In the genomic region with DNA sequence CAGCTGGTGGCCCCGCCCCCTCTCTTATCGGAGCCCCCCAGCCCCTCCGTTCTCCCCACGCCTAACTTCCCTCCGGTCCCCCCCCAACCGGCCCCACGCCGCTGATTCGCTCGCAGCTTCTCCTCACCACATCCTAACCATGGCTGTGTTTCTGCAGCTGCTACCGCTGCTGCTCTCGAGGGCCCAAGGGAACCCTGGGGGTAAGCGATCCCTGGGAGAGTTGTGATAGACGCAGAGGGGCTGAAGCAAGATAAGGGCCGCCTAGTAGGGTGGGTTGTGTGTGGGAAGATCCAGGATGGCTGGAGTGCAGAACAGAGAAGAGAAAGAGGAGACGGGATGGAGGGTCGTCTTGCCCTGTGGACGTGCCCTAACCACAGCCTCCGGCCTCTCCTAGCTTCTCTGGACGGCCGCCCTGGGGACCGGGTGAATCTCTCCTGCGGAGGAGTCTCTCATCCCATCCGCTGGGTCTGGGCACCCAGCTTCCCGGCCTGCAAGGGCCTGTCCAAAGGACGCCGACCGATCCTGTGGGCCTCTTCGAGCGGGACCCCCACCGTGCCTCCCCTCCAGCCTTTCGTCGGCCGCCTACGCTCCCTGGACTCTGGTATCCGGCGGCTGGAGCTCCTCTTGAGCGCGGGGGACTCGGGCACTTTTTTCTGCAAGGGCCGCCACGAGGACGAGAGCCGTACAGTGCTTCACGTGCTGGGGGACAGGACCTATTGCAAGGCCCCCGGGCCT, we compare ENCODE assay signal across 2 cellular contexts.
TF ChIP-seq lines count a peak whose summit lies in the region.

A gene with protein sequence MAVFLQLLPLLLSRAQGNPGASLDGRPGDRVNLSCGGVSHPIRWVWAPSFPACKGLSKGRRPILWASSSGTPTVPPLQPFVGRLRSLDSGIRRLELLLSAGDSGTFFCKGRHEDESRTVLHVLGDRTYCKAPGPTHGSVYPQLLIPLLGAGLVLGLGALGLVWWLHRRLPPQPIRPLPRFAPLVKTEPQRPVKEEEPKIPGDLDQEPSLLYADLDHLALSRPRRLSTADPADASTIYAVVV (plus strand): TSS at position 129 of the 735 bp plus-strand sequence. CDS start 11 bp downstream, at position 140.

TF ChIP-seq in IMR-90, 13 proteins besides CTCF, POLR2A, EP300 and RAD21:
- TF ChIP-seq CEBPB (IDR thresholded peaks at IDR 0.05; ENCODE audit: low read depth, low read length) (no peak), SMC3 (IDR thresholded peaks at IDR 0.05; ENCODE audit: low read depth, low read length) (no peak), CHD1 (IDR thresholded peaks at IDR 0.05; ENCODE audit: low read depth, low read length) (no peak)
- TF ChIP-seq, protein P1, sequence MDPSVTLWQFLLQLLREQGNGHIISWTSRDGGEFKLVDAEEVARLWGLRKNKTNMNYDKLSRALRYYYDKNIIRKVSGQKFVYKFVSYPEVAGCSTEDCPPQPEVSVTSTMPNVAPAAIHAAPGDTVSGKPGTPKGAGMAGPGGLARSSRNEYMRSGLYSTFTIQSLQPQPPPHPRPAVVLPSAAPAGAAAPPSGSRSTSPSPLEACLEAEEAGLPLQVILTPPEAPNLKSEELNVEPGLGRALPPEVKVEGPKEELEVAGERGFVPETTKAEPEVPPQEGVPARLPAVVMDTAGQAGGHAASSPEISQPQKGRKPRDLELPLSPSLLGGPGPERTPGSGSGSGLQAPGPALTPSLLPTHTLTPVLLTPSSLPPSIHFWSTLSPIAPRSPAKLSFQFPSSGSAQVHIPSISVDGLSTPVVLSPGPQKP (IDR thresholded peaks at IDR 0.05; ENCODE audit: borderline replicate concordance, low read depth, low read length), result no peak

TF ChIP-seq in K562, 482 proteins besides CTCF, POLR2A, EP300 and RAD21 (continues in another document):
- no peak for TF ChIP-seq NBN (IDR thresholded peaks at IDR 0.05; ENCODE audit: low read depth)
- no peak for TF ChIP-seq HDAC6 (IDR thresholded peaks at IDR 0.05; ENCODE audit: low read depth, low read length)
- TF ChIP-seq, protein P2, sequence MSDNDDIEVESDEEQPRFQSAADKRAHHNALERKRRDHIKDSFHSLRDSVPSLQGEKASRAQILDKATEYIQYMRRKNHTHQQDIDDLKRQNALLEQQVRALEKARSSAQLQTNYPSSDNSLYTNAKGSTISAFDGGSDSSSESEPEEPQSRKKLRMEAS (CRISPR knock-in tag; IDR thresholded peaks at IDR 0.05), result peak; percentile 46; the same call in 1 of the 2 replicates
- TF ChIP-seq, protein P3, sequence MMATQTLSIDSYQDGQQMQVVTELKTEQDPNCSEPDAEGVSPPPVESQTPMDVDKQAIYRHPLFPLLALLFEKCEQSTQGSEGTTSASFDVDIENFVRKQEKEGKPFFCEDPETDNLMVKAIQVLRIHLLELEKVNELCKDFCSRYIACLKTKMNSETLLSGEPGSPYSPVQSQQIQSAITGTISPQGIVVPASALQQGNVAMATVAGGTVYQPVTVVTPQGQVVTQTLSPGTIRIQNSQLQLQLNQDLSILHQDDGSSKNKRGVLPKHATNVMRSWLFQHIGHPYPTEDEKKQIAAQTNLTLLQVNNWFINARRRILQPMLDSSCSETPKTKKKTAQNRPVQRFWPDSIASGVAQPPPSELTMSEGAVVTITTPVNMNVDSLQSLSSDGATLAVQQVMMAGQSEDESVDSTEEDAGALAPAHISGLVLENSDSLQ (IDR thresholded peaks at IDR 0.05), result no peak
- no peak for TF ChIP-seq ARNT (IDR thresholded peaks at IDR 0.05)
- TF ChIP-seq, protein P4, sequence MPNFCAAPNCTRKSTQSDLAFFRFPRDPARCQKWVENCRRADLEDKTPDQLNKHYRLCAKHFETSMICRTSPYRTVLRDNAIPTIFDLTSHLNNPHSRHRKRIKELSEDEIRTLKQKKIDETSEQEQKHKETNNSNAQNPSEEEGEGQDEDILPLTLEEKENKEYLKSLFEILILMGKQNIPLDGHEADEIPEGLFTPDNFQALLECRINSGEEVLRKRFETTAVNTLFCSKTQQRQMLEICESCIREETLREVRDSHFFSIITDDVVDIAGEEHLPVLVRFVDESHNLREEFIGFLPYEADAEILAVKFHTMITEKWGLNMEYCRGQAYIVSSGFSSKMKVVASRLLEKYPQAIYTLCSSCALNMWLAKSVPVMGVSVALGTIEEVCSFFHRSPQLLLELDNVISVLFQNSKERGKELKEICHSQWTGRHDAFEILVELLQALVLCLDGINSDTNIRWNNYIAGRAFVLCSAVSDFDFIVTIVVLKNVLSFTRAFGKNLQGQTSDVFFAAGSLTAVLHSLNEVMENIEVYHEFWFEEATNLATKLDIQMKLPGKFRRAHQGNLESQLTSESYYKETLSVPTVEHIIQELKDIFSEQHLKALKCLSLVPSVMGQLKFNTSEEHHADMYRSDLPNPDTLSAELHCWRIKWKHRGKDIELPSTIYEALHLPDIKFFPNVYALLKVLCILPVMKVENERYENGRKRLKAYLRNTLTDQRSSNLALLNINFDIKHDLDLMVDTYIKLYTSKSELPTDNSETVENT (CRISPR knock-in tag; IDR thresholded peaks at IDR 0.05), result peak; percentile 66; the same call in 1 of the 2 replicates
- no peak for TF ChIP-seq MAFK (IDR thresholded peaks at IDR 0.05; ENCODE audit: low read length)
- TF ChIP-seq CBFA2T3 (IDR thresholded peaks at IDR 0.05), result peak; percentile 50
- no peak for TF ChIP-seq SMC3 (conservative IDR thresholded peaks at IDR 0.05; ENCODE audit: insufficient read depth, low read depth, low read length)
- no peak for TF ChIP-seq TCF3 (CRISPR knock-in tag; IDR thresholded peaks at IDR 0.05)
- 0 out of 2 replicates have a peak, but pooled peaks have one; percentile 21 for TF ChIP-seq IFI16 (CRISPR knock-in tag; IDR thresholded peaks at IDR 0.05)
- no peak for TF ChIP-seq ZNF174 (CRISPR knock-in tag; IDR thresholded peaks at IDR 0.05)
- TF ChIP-seq ZNF695 (CRISPR knock-in tag; IDR thresholded peaks at IDR 0.05), result no peak
- no peak for TF ChIP-seq ZFP36 (IDR thresholded peaks at IDR 0.05; ENCODE audit: low read depth, low read length, partially characterized antibody)
- TF ChIP-seq ELF2 (CRISPR knock-in tag; IDR thresholded peaks at IDR 0.05), result no peak
- TF ChIP-seq, protein P5, sequence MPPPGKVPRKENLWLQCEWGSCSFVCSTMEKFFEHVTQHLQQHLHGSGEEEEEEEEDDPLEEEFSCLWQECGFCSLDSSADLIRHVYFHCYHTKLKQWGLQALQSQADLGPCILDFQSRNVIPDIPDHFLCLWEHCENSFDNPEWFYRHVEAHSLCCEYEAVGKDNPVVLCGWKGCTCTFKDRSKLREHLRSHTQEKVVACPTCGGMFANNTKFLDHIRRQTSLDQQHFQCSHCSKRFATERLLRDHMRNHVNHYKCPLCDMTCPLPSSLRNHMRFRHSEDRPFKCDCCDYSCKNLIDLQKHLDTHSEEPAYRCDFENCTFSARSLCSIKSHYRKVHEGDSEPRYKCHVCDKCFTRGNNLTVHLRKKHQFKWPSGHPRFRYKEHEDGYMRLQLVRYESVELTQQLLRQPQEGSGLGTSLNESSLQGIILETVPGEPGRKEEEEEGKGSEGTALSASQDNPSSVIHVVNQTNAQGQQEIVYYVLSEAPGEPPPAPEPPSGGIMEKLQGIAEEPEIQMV (tag; conservative IDR thresholded peaks at IDR 0.05; ENCODE audit: low read depth), result no peak
- TF ChIP-seq, protein P6, sequence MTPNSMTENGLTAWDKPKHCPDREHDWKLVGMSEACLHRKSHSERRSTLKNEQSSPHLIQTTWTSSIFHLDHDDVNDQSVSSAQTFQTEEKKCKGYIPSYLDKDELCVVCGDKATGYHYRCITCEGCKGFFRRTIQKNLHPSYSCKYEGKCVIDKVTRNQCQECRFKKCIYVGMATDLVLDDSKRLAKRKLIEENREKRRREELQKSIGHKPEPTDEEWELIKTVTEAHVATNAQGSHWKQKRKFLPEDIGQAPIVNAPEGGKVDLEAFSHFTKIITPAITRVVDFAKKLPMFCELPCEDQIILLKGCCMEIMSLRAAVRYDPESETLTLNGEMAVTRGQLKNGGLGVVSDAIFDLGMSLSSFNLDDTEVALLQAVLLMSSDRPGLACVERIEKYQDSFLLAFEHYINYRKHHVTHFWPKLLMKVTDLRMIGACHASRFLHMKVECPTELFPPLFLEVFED (CRISPR knock-in tag; conservative IDR thresholded peaks at IDR 0.05), result peak; percentile 74; the same call in 1 of the 2 replicates
- TF ChIP-seq RBBP5 (IDR thresholded peaks at IDR 0.05; ENCODE audit: borderline replicate concordance, insufficient read depth, low read length, poor library complexity, severe bottlenecking), result peak; percentile 13
- TF ChIP-seq CEBPG (CRISPR knock-in tag; IDR thresholded peaks at IDR 0.05), result 0 out of 2 replicates have a peak, but pooled peaks have one; percentile 14
- no peak for TF ChIP-seq CEBPG (tag; conservative IDR thresholded peaks at IDR 0.05 in 1 of 2, IDR thresholded peaks at IDR 0.05 in 1 of 2)
- TF ChIP-seq ZNF79 (CRISPR knock-in tag; IDR thresholded peaks at IDR 0.05; ENCODE audit: low read depth), result no peak
- TF ChIP-seq ZBED1 (IDR thresholded peaks at IDR 0.05), result no peak
- TF ChIP-seq, protein P7, sequence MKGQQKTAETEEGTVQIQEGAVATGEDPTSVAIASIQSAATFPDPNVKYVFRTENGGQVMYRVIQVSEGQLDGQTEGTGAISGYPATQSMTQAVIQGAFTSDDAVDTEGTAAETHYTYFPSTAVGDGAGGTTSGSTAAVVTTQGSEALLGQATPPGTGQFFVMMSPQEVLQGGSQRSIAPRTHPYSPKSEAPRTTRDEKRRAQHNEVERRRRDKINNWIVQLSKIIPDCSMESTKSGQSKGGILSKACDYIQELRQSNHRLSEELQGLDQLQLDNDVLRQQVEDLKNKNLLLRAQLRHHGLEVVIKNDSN (CRISPR knock-in tag; IDR thresholded peaks at IDR 0.05), result 0 out of 2 replicates have a peak, but pooled peaks have one; percentile 8
- no peak for TF ChIP-seq SMAD2 (IDR thresholded peaks at IDR 0.05; ENCODE audit: low read depth, low read length)
- TF ChIP-seq, protein P8, sequence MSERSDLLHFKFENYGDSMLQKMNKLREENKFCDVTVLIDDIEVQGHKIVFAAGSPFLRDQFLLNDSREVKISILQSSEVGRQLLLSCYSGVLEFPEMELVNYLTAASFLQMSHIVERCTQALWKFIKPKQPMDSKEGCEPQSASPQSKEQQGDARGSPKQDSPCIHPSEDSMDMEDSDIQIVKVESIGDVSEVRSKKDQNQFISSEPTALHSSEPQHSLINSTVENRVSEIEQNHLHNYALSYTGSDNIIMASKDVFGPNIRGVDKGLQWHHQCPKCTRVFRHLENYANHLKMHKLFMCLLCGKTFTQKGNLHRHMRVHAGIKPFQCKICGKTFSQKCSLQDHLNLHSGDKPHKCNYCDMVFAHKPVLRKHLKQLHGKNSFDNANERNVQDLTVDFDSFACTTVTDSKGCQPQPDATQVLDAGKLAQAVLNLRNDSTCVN (CRISPR knock-in tag; IDR thresholded peaks at IDR 0.05), result no peak
- TF ChIP-seq, protein P9, sequence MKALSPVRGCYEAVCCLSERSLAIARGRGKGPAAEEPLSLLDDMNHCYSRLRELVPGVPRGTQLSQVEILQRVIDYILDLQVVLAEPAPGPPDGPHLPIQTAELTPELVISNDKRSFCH (CRISPR knock-in tag; IDR thresholded peaks at IDR 0.05), result no peak
- TF ChIP-seq, protein P9 (tag; IDR thresholded peaks at IDR 0.05), result peak; percentile 61; the same call in 1 of the 2 replicates
- TF ChIP-seq RBM39 (optimal IDR thresholded peaks at IDR 0.05; ENCODE audit: low read depth, low read length), result no peak
- TF ChIP-seq TEAD1 (CRISPR knock-in tag; IDR thresholded peaks at IDR 0.05), result 0 out of 4 replicates have a peak, but pooled peaks of 1 of the 2 experiments have one; percentile 50
- no peak for TF ChIP-seq ZNF780A (CRISPR knock-in tag; IDR thresholded peaks at IDR 0.05)
- TF ChIP-seq OTX1 (CRISPR knock-in tag; IDR thresholded peaks at IDR 0.05), result peak; percentile 11; the same call in 1 of the 2 replicates
- TF ChIP-seq, protein P10, sequence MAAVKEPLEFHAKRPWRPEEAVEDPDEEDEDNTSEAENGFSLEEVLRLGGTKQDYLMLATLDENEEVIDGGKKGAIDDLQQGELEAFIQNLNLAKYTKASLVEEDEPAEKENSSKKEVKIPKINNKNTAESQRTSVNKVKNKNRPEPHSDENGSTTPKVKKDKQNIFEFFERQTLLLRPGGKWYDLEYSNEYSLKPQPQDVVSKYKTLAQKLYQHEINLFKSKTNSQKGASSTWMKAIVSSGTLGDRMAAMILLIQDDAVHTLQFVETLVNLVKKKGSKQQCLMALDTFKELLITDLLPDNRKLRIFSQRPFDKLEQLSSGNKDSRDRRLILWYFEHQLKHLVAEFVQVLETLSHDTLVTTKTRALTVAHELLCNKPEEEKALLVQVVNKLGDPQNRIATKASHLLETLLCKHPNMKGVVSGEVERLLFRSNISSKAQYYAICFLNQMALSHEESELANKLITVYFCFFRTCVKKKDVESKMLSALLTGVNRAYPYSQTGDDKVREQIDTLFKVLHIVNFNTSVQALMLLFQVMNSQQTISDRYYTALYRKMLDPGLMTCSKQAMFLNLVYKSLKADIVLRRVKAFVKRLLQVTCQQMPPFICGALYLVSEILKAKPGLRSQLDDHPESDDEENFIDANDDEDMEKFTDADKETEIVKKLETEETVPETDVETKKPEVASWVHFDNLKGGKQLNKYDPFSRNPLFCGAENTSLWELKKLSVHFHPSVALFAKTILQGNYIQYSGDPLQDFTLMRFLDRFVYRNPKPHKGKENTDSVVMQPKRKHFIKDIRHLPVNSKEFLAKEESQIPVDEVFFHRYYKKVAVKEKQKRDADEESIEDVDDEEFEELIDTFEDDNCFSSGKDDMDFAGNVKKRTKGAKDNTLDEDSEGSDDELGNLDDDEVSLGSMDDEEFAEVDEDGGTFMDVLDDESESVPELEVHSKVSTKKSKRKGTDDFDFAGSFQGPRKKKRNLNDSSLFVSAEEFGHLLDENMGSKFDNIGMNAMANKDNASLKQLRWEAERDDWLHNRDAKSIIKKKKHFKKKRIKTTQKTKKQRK (IDR thresholded peaks at IDR 0.05; ENCODE audit: borderline replicate concordance, low read depth, low read length), result no peak
- TF ChIP-seq ZKSCAN8 (CRISPR knock-in tag; IDR thresholded peaks at IDR 0.05), result no peak
- no peak for TF ChIP-seq CREB1 (IDR thresholded peaks at IDR 0.05)
- TF ChIP-seq CREB1 (CRISPR knock-in tag; IDR thresholded peaks at IDR 0.05), result no peak
- TF ChIP-seq CBFA2T2 (conservative IDR thresholded peaks at IDR 0.05), result peak; percentile 23; the same call in 1 of the 2 replicates
- TF ChIP-seq ZC3H4 (CRISPR knock-in tag; IDR thresholded peaks at IDR 0.05; ENCODE audit: borderline replicate concordance), result no peak
- TF ChIP-seq BACH1 (tag; IDR thresholded peaks at IDR 0.05), result no peak
- TF ChIP-seq, protein P11, sequence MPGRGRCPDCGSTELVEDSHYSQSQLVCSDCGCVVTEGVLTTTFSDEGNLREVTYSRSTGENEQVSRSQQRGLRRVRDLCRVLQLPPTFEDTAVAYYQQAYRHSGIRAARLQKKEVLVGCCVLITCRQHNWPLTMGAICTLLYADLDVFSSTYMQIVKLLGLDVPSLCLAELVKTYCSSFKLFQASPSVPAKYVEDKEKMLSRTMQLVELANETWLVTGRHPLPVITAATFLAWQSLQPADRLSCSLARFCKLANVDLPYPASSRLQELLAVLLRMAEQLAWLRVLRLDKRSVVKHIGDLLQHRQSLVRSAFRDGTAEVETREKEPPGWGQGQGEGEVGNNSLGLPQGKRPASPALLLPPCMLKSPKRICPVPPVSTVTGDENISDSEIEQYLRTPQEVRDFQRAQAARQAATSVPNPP (IDR thresholded peaks at IDR 0.05; ENCODE audit: borderline replicate concordance, insufficient read depth, insufficient read length), result no peak
- TF ChIP-seq CHD4 (IDR thresholded peaks at IDR 0.05; ENCODE audit: insufficient read depth, insufficient replicate concordance, low read depth, low read length, poor library complexity, severe bottlenecking), result no peak
- TF ChIP-seq ZNF347 (CRISPR knock-in tag; IDR thresholded peaks at IDR 0.05; ENCODE audit: low read depth), result no peak
- TF ChIP-seq PRMT5 (CRISPR knock-in tag; IDR thresholded peaks at IDR 0.05), result no peak; the same call in 1 of the 2 replicates
- no peak for TF ChIP-seq TCF7L2 (IDR thresholded peaks at IDR 0.05; ENCODE audit: low read depth, low read length)
- peak; percentile 75; the same call in 1 of the 2 replicates for TF ChIP-seq POLR2G (IDR thresholded peaks at IDR 0.05; ENCODE audit: low read depth, low read length)
